In the genomic region with DNA sequence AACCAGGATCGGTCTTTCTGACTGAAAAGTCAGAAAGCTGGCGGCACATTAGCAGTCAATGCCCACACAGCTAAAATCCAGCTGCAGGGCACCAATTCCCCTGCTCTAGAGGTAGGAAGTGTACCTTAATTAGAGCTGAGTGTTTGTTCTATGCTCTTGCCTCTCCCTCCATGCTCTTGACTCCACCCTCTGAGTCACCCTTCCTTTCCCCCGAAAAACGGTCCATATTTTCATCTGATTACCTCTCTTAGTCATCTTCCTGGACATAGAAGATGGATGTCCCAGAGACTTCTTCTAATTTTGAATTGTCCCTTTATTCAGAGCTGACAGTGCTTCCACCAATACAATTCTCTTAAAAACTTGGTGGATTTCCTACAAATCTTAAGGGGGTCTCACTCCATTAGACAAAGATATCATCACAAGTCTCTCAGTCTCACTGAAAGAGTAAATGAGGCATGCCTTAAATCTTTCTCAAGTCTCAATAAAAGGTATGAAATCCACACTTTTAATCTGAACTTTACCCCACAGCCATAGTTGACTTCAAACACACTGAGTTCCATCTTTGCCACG, we compare ENCODE assay signal across 30 cellular contexts. TPM values are rescaled to one million over a fixed set of nuclear protein-coding genes. Genes with fewer than 3 reads are reported as not detected.
"Had no signal": no experiment of that assay in that cellular context is flagged by ENCODE, and none has a peak within 500 bp of the region (broad histone marks: within the 10 kb centered on the region; RNA-seq: fewer than 3 reads in every experiment).

No MANE protein-coding gene starts in this region.

- H3K9me3 ChIP-seq: colonic mucosa had no signal

- DNase-seq: activated CD4-positive, alpha-beta T cell treated with anti-CD3 and anti-CD28 coated beads, Interleukin-2, amount 10 ng/mL, durations not matched to agents 24 days and 14 days; activated CD8-positive, alpha-beta T cell treated with anti-CD3 and anti-CD28 coated beads for 36 hours; activated gamma-delta T cell treated with Interleukin-2 at 50 U/mL for 16 hours; activated T-cell treated with anti-CD3 and anti-CD28 coated beads, Interleukin-2, amount 50 U/mL, for 24 hours; cerebellar nuclear complex; colonic mucosa; effector CD8-positive, alpha-beta T cell; lower lobe of right lung; mesendoderm; natural killer cell; occipital lobe; stimulated activated CD4-positive, alpha-beta T cell treated with anti-CD3 and anti-CD28 coated beads, Interleukin-15, amount 100 ng/mL, for 24 hours; stimulated activated CD4-positive, alpha-beta T cell treated with anti-CD3 and anti-CD28 coated beads, Interleukin-2, amount 100 ng/mL, for 24 hours; stimulated activated naive B cell treated with anti-CD40 and anti-IgM and Interleukin-4, amounts not matched to agents 10 μg/mL and 1 μg/mL and 100 μg/mL, for 72 hours; T-helper 17 cell; T1000; tibial artery had no signal

- H3K27ac ChIP-seq: ascending aorta, cardiac muscle cell, colonic mucosa, left lung, lower lobe of right lung, neural progenitor cell, parathyroid adenoma, right atrium auricular region, stomach, tibial artery, upper lobe of right lung, WERI-Rb-1 had no signal

- H3K4me3 ChIP-seq: ascending aorta, cardiac muscle cell, colonic mucosa, left lung, lower lobe of right lung, neural progenitor cell, right atrium auricular region, stomach, tibial artery, upper lobe of right lung had no signal

- ATAC-seq: activated CD4-positive, CD25-positive, alpha-beta regulatory T cell treated with anti-CD3 and anti-CD28 coated beads, Interleukin-2, amount 50 U/mL, for 24 hours; activated CD8-positive, alpha-beta T cell treated with anti-CD3 and anti-CD28 coated beads for 36 hours; activated naive CD4-positive, alpha-beta T cell treated with anti-CD3 and anti-CD28 coated beads, Interleukin-2, amount 50 U/mL, for 72 hours; activated T-helper 17 cell treated with anti-CD3 and anti-CD28 coated beads, Interleukin-2, amount 50 U/mL, for 72 hours; left lung; lower lobe of right lung; natural killer cell; stimulated activated naive B cell treated with anti-CD40 and anti-IgM and Interleukin-4, amounts not matched to agents 10 μg/mL and 1 μg/mL and 100 μg/mL, for 72 hours; T-helper 17 cell; upper lobe of right lung had no signal

- H3K4me1 ChIP-seq: colonic mucosa, parathyroid adenoma, upper lobe of right lung had no signal

- H3K36me3 ChIP-seq: ascending aorta, cardiac muscle cell, colonic mucosa, left lung, lower lobe of right lung, neural progenitor cell, right atrium auricular region, stomach, tibial artery, upper lobe of right lung, WERI-Rb-1 had no signal

- H3K27me3 ChIP-seq: ascending aorta, colonic mucosa, right atrium auricular region had no signal

RNA-seq across cellular contexts. Expression of gene PCBP3, which starts 57.2 kb away (rescaled TPM):
- total RNA-seq: ascending aorta, epithelial cell of proximal tubule had no signal
